Comparison of ENCODE assay signal across 14 cellular contexts in genomic region chr4:48369771-48370170, GRCh38.
"Had no signal": no experiment of that assay in that cellular context is flagged by ENCODE, and none has a peak within 500 bp of the region (broad histone marks: within the 10 kb centered on the region; RNA-seq: fewer than 3 reads in every experiment).

No MANE protein-coding gene starts in this region.

- DNase-seq: activated CD4-positive, alpha-beta memory T cell treated with anti-CD3 and anti-CD28 coated beads, Interleukin-2, amount 10 ng/mL, durations not matched to agents 7 days and 5 days; activated CD4-positive, alpha-beta T cell treated with anti-CD3 and anti-CD28 coated beads for 36 hours; activated CD8-positive, alpha-beta memory T cell treated with anti-CD3 and anti-CD28 coated beads, Interleukin-2, amount 50 U/mL, for 4 hours; activated naive CD4-positive, alpha-beta T cell treated with anti-CD3 and anti-CD28 coated beads, Interleukin-2, amount 10 ng/mL, durations not matched to agents 7 days and 5 days; amniotic stem cell; body of pancreas; hippocampal formation; kidney glomerular epithelial cell; T-cell; T1000 had no signal

- H3K27ac ChIP-seq: body of pancreas, neutrophil had no signal

- H3K27me3 ChIP-seq: body of pancreas, neutrophil, tibial nerve had no signal

- H3K27ac Mint-ChIP-seq: activated CD4-positive, alpha-beta memory T cell treated with anti-CD3 and anti-CD28 coated beads, Interleukin-2, amount 10 ng/mL, durations not matched to agents 7 days and 5 days; activated CD4-positive, alpha-beta T cell treated with anti-CD3 and anti-CD28 coated beads for 36 hours; activated naive CD4-positive, alpha-beta T cell treated with anti-CD3 and anti-CD28 coated beads, Interleukin-2, amount 10 ng/mL, durations not matched to agents 7 days and 5 days; dendritic cell treated with granulocyte-macrophage colony-stimulating factor and Interleukin-4, amounts not matched to agents 40 ng/mL and 50 ng/mL, for 4 days had no signal

- H3K36me3 ChIP-seq: neutrophil had no signal

- H3K27me3 Mint-ChIP-seq: activated CD4-positive, alpha-beta memory T cell treated with anti-CD3 and anti-CD28 coated beads, Interleukin-2, amount 10 ng/mL, durations not matched to agents 7 days and 5 days; activated CD4-positive, alpha-beta T cell treated with anti-CD3 and anti-CD28 coated beads for 36 hours; activated naive CD4-positive, alpha-beta T cell treated with anti-CD3 and anti-CD28 coated beads, Interleukin-2, amount 10 ng/mL, durations not matched to agents 7 days and 5 days; dendritic cell treated with granulocyte-macrophage colony-stimulating factor and Interleukin-4, amounts not matched to agents 40 ng/mL and 50 ng/mL, for 4 days; T-cell had no signal

- H3K9me3 Mint-ChIP-seq: activated CD4-positive, alpha-beta memory T cell treated with anti-CD3 and anti-CD28 coated beads, Interleukin-2, amount 10 ng/mL, durations not matched to agents 7 days and 5 days; activated naive CD4-positive, alpha-beta T cell treated with anti-CD3 and anti-CD28 coated beads, Interleukin-2, amount 10 ng/mL, durations not matched to agents 7 days and 5 days; dendritic cell treated with granulocyte-macrophage colony-stimulating factor and Interleukin-4, amounts not matched to agents 40 ng/mL and 50 ng/mL, for 4 days; T-cell had no signal

- H3K9me3 ChIP-seq: body of pancreas, neutrophil, tibial nerve had no signal

- ATAC-seq: activated CD4-positive, alpha-beta T cell treated with anti-CD3 and anti-CD28 coated beads for 36 hours; body of pancreas; T-cell had no signal

- H3K4me3 Mint-ChIP-seq: activated CD4-positive, alpha-beta memory T cell treated with anti-CD3 and anti-CD28 coated beads, Interleukin-2, amount 10 ng/mL, durations not matched to agents 7 days and 5 days; activated CD4-positive, alpha-beta T cell treated with anti-CD3 and anti-CD28 coated beads for 36 hours; activated naive CD4-positive, alpha-beta T cell treated with anti-CD3 and anti-CD28 coated beads, Interleukin-2, amount 10 ng/mL, durations not matched to agents 7 days and 5 days; dendritic cell treated with granulocyte-macrophage colony-stimulating factor and Interleukin-4, amounts not matched to agents 40 ng/mL and 50 ng/mL, for 4 days; T-cell had no signal

- H3K4me3 ChIP-seq: body of pancreas, skin epidermis, tibial nerve had no signal
